In genomic region chr20:56217820-56218219, GRCh38 we compare ENCODE assay signal across 33 cellular contexts. TPM values are rescaled to one million over a fixed set of nuclear protein-coding genes. Genes with fewer than 3 reads are reported as not detected.
"Had no signal": no experiment of that assay in that cellular context is flagged by ENCODE, and none has a peak within 500 bp of the region (broad histone marks: within the 10 kb centered on the region; RNA-seq: fewer than 3 reads in every experiment).

No MANE protein-coding gene starts in this region.

- H3K27ac ChIP-seq: brain microvascular endothelial cell, coronary artery, dorsolateral prefrontal cortex, esophagus muscularis mucosa, foreskin keratinocyte, gastrocnemius medialis, heart left ventricle had no signal

- H3K4me3 ChIP-seq: coronary artery, dorsolateral prefrontal cortex, esophagus muscularis mucosa, gastrocnemius medialis, heart left ventricle had no signal

- ATAC-seq: activated naive CD4-positive, alpha-beta T cell treated with anti-CD3 and anti-CD28 coated beads, Interleukin-2, amount 50 U/mL, for 72 hours; activated T-cell treated with anti-CD3 and anti-CD28 coated beads, Interleukin-2, amount 50 U/mL, for 72 hours; foreskin keratinocyte; gastrocnemius medialis; heart left ventricle had no signal

- H3K27me3 ChIP-seq: brain microvascular endothelial cell, foreskin keratinocyte, gastrocnemius medialis had no signal

- H3K27me3 Mint-ChIP-seq: activated CD4-positive, alpha-beta memory T cell treated with anti-CD3 and anti-CD28 coated beads, Interleukin-2, amount 10 ng/mL, durations not matched to agents 7 days and 5 days; activated CD4-positive, alpha-beta T cell treated with anti-CD3 and anti-CD28 coated beads, Interleukin-2, amount 10 ng/mL, durations not matched to agents 7 days and 5 days; activated naive CD4-positive, alpha-beta T cell treated with anti-CD3 and anti-CD28 coated beads, Interleukin-2, amount 10 ng/mL, durations not matched to agents 7 days and 5 days; dendritic cell treated with granulocyte-macrophage colony-stimulating factor and Interleukin-4, amounts not matched to agents 40 ng/mL and 50 ng/mL, for 4 days had no signal

- H3K4me1 ChIP-seq: esophagus muscularis mucosa, foreskin keratinocyte, gastrocnemius medialis, heart left ventricle had no signal

- FAIRE-seq: astrocyte, bronchial epithelial cell had no signal

- H3K36me3 ChIP-seq: brain microvascular endothelial cell, esophagus muscularis mucosa, gastrocnemius medialis, heart left ventricle had no signal

- H3K36me3 Mint-ChIP-seq: activated naive CD4-positive, alpha-beta T cell treated with anti-CD3 and anti-CD28 coated beads, Interleukin-2, amount 10 ng/mL, durations not matched to agents 7 days and 5 days; activated naive CD8-positive, alpha-beta T cell treated with anti-CD3 and anti-CD28 coated beads, Interleukin-2, amount 10 ng/mL, durations not matched to agents 7 days and 5 days had no signal

- H3K9me3 Mint-ChIP-seq: dendritic cell treated with granulocyte-macrophage colony-stimulating factor and Interleukin-4, amounts not matched to agents 40 ng/mL and 50 ng/mL, for 4 days had no signal

- H3K4me1 Mint-ChIP-seq: activated CD4-positive, alpha-beta memory T cell treated with anti-CD3 and anti-CD28 coated beads, Interleukin-2, amount 10 ng/mL, durations not matched to agents 7 days and 5 days; activated CD4-positive, alpha-beta T cell treated with anti-CD3 and anti-CD28 coated beads, Interleukin-2, amount 10 ng/mL, durations not matched to agents 7 days and 5 days; activated naive CD4-positive, alpha-beta T cell treated with anti-CD3 and anti-CD28 coated beads, Interleukin-2, amount 10 ng/mL, durations not matched to agents 7 days and 5 days; activated naive CD8-positive, alpha-beta T cell treated with anti-CD3 and anti-CD28 coated beads, Interleukin-2, amount 10 ng/mL, durations not matched to agents 7 days and 5 days; central memory CD8-positive, alpha-beta T cell had no signal

- DNase-seq: activated CD4-positive, alpha-beta memory T cell treated with anti-CD3 and anti-CD28 coated beads, Interleukin-2, amount 10 ng/mL, durations not matched to agents 7 days and 5 days; activated CD4-positive, alpha-beta T cell treated with anti-CD3 and anti-CD28 coated beads for 1 hour; activated CD4-positive, alpha-beta T cell treated with anti-CD3 and anti-CD28 coated beads for 4 hours; activated CD4-positive, alpha-beta T cell treated with anti-CD3 and anti-CD28 coated beads, Interleukin-2, amount 10 ng/mL, durations not matched to agents 7 days and 5 days; activated CD4-positive, alpha-beta T cell treated with anti-CD3 and anti-CD28 coated beads, Interleukin-2, amount 50 U/mL, for 4 hours; activated CD4-positive, CD25-positive, alpha-beta regulatory T cell; activated CD8-positive, alpha-beta memory T cell treated with anti-CD3 and anti-CD28 coated beads, Interleukin-2, amount 50 U/mL, for 48 hours; activated gamma-delta T cell; activated naive CD4-positive, alpha-beta T cell; activated naive CD4-positive, alpha-beta T cell treated with anti-CD3 and anti-CD28 coated beads, Interleukin-2, amount 10 ng/mL, durations not matched to agents 7 days and 5 days; activated naive CD8-positive, alpha-beta T cell treated with anti-CD3 and anti-CD28 coated beads, Interleukin-2, amount 10 ng/mL, durations not matched to agents 7 days and 5 days; activated T-cell treated with anti-CD3 and anti-CD28 coated beads for 4 hours; activated T-cell treated with anti-CD3 and anti-CD28 coated beads, Interleukin-2, amount 50 U/mL, for 24 hours; activated T-cell treated with anti-CD3 and anti-CD28 coated beads, Interleukin-2, amount 50 U/mL, for 72 hours; brain microvascular endothelial cell; dorsolateral prefrontal cortex; effector memory CD4-positive, alpha-beta T cell; erythroblast; foreskin keratinocyte; gastrocnemius medialis; glutamatergic neuron; heart left ventricle; T-helper 2 cell had no signal

- H3K4me3 Mint-ChIP-seq: activated CD4-positive, alpha-beta memory T cell treated with anti-CD3 and anti-CD28 coated beads, Interleukin-2, amount 10 ng/mL, durations not matched to agents 7 days and 5 days; activated CD4-positive, alpha-beta T cell treated with anti-CD3 and anti-CD28 coated beads, Interleukin-2, amount 10 ng/mL, durations not matched to agents 7 days and 5 days; activated naive CD4-positive, alpha-beta T cell treated with anti-CD3 and anti-CD28 coated beads, Interleukin-2, amount 10 ng/mL, durations not matched to agents 7 days and 5 days; activated naive CD8-positive, alpha-beta T cell treated with anti-CD3 and anti-CD28 coated beads, Interleukin-2, amount 10 ng/mL, durations not matched to agents 7 days and 5 days; activated T-cell treated with anti-CD3 and anti-CD28 coated beads, Interleukin-2, amount 50 U/mL, for 24 hours; activated T-cell treated with anti-CD3 and anti-CD28 coated beads, Interleukin-2, amount 50 U/mL, for 72 hours; central memory CD8-positive, alpha-beta T cell; dendritic cell treated with granulocyte-macrophage colony-stimulating factor and Interleukin-4, amounts not matched to agents 40 ng/mL and 50 ng/mL, for 4 days had no signal

- H3K27ac Mint-ChIP-seq: activated CD4-positive, alpha-beta memory T cell treated with anti-CD3 and anti-CD28 coated beads, Interleukin-2, amount 10 ng/mL, durations not matched to agents 7 days and 5 days; activated CD4-positive, alpha-beta T cell treated with anti-CD3 and anti-CD28 coated beads, Interleukin-2, amount 10 ng/mL, durations not matched to agents 7 days and 5 days; activated naive CD4-positive, alpha-beta T cell treated with anti-CD3 and anti-CD28 coated beads, Interleukin-2, amount 10 ng/mL, durations not matched to agents 7 days and 5 days; activated naive CD4-positive, alpha-beta T cell treated with anti-CD3 and anti-CD28 coated beads, Interleukin-2, amount 50 U/mL, for 72 hours; activated naive CD8-positive, alpha-beta T cell treated with anti-CD3 and anti-CD28 coated beads, Interleukin-2, amount 10 ng/mL, durations not matched to agents 7 days and 5 days; activated T-cell treated with anti-CD3 and anti-CD28 coated beads, Interleukin-2, amount 50 U/mL, for 24 hours; activated T-cell treated with anti-CD3 and anti-CD28 coated beads, Interleukin-2, amount 50 U/mL, for 72 hours; dendritic cell treated with granulocyte-macrophage colony-stimulating factor and Interleukin-4, amounts not matched to agents 40 ng/mL and 50 ng/mL, for 4 days had no signal

RNA-seq across cellular contexts. Expression of gene MC3R, which starts 30.7 kb away (rescaled TPM):
- total RNA-seq: activated CD4-positive, alpha-beta memory T cell treated with anti-CD3 and anti-CD28 coated beads, Interleukin-2, amount 10 ng/mL, durations not matched to agents 7 days and 5 days; activated CD4-positive, alpha-beta T cell treated with anti-CD3 and anti-CD28 coated beads, Interleukin-2, amount 10 ng/mL, durations not matched to agents 7 days and 5 days; activated naive CD4-positive, alpha-beta T cell treated with anti-CD3 and anti-CD28 coated beads, Interleukin-2, amount 50 U/mL, for 72 hours; activated naive CD8-positive, alpha-beta T cell treated with anti-CD3 and anti-CD28 coated beads, Interleukin-2, amount 10 ng/mL, durations not matched to agents 7 days and 5 days; activated T-cell treated with anti-CD3 and anti-CD28 coated beads, Interleukin-2, amount 50 U/mL, for 72 hours; astrocyte; bronchial epithelial cell; cardiac septum; cerebellum; esophagus muscularis mucosa; foreskin keratinocyte; gastrocnemius medialis; heart left ventricle; T-helper 1 cell treated with Interleukin-12 subunit alpha and Interleukin-12 subunit beta and Interleukin-4 antibody, amounts not matched to agents 30 ng/mL and 1 ng/mL, for 36 hours had no signal
- polyA plus RNA-seq: foreskin keratinocyte, heart left ventricle had no signal
